ENCODE assay signal across 19 cellular contexts in the genomic region with DNA sequence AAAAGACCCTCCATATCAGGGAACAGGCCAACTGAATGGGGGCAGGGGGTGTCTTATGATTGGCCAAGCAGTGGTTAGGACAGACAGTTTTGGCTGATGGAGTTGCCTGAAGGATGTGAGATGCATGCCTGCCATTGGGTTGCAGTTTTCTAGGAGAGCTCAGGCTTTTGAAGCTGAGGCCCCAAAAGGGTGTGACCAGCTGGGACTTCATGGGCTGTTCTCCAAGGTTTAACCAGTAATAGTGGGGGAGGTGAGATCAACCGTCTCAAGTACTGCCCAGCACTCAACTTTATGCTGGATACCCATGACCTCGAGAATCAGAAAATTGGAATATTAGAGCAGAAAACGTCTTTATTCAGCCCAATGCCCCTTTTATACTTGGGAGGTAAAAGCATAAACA. TPM values are rescaled to one million over a fixed set of nuclear protein-coding genes. Genes with fewer than 3 reads are reported as not detected.
DNase-seq lines count a peak whose midpoint lies in the region; ATAC-seq and TF ChIP-seq lines count a peak whose summit lies in the region.
"Had no signal": no experiment of that assay in that cellular context is flagged by ENCODE, and none has a peak within 500 bp of the region (broad histone marks: within the 10 kb centered on the region; RNA-seq: fewer than 3 reads in every experiment).

No MANE protein-coding gene starts in this region.

- no peaks in the 10 kb centered on the region for H3K4me1 Mint-ChIP-seq in osteocyte (ENCODE audit: unreplicated experiment)
- peaks cover 2% of the 10 kb centered on the region for H3K4me1 Mint-ChIP-seq in T-helper 17 cell
- no peaks in the 10 kb centered on the region for H3K4me1 Mint-ChIP-seq in activated CD4-positive, alpha-beta T cell treated with anti-CD3 and anti-CD28 coated beads for 36 hours
- H3K4me1 Mint-ChIP-seq: activated naive CD8-positive, alpha-beta T cell treated with anti-CD3 and anti-CD28 coated beads for 36 hours had no signal

- intact Hi-C loops in left ventricle myocardium inferior (cut with micrococcal nuclease), result no loop called here
- intact Hi-C loops in Right ventricle myocardium inferior (cut with DNase I), result no loop called here
- intact Hi-C loops in left lung (cut with DNase I), result no loop called here
- intact Hi-C loops in activated CD4-positive, alpha-beta T cell treated with anti-CD3 and anti-CD28 coated beads for 36 hours (cut with DNase I, micrococcal nuclease), result no loop called here

- H3K9me3 ChIP-seq in left ventricle myocardium inferior (replicated peaks), result no peaks in the 10 kb centered on the region
- no peaks in the 10 kb centered on the region for H3K9me3 ChIP-seq in left lung
- no peaks in the 10 kb centered on the region for H3K9me3 ChIP-seq in T-helper 17 cell (ENCODE audit: control insufficient read depth, low read length, poor library complexity, severe bottlenecking)
- H3K9me3 ChIP-seq: sigmoid colon, SJSA1 had no signal

- DNase-seq in left ventricle myocardium inferior (no peak), Right ventricle myocardium inferior (ENCODE audit: missing footprints) (no peak), left lung (no peak), osteocyte (ENCODE audit: extremely low spot score, unreplicated experiment) (peak; percentile 36), GOT3 (lab: John Stamatoyannopoulos, UW) (no peak), T-helper 17 cell (no peak), dermis blood vessel endothelial cell (no peak)
- no peak for DNase-seq in activated CD4-positive, alpha-beta T cell treated with anti-CD3 and anti-CD28 coated beads for 36 hours
- DNase-seq: 8988T; activated CD4-positive, CD25-positive, alpha-beta regulatory T cell; activated CD8-positive, alpha-beta T cell treated with anti-CD3 and anti-CD28 coated beads, Interleukin-2, amount 10 ng/mL, durations not matched to agents 7 days and 5 days; activated naive CD8-positive, alpha-beta T cell treated with anti-CD3 and anti-CD28 coated beads for 36 hours; NCI-H69; occipital lobe; sigmoid colon; stimulated activated CD4-positive, alpha-beta T cell treated with anti-CD3 and anti-CD28 coated beads, Interleukin-2, amount 100 ng/mL, for 24 hours had no signal

- TF ChIP-seq CTCF in left ventricle myocardium inferior (IDR thresholded peaks at IDR 0.05; ENCODE audit: borderline replicate concordance), result no peak
- no peak for TF ChIP-seq CTCF in left lung (IDR thresholded peaks at IDR 0.05)
- TF ChIP-seq CTCF in osteocyte (IDR thresholded peaks at IDR 0.05), result no peak

- peaks cover 54% of the 10 kb centered on the region for H3K4me1 ChIP-seq in left ventricle myocardium inferior
- peaks cover 50 to 65% of the 10 kb centered on the region in 2 donors for H3K4me1 ChIP-seq in left lung

- no peaks in the 10 kb centered on the region for H3K9me3 Mint-ChIP-seq in osteocyte (ENCODE audit: unreplicated experiment)
- no peaks in the 10 kb centered on the region for H3K9me3 Mint-ChIP-seq in activated CD4-positive, alpha-beta T cell treated with anti-CD3 and anti-CD28 coated beads for 36 hours (ENCODE audit: low read depth)
- H3K9me3 Mint-ChIP-seq: activated naive CD8-positive, alpha-beta T cell treated with anti-CD3 and anti-CD28 coated beads for 36 hours had no signal

- CTCF ChIA-PET in activated CD4-positive, alpha-beta T cell treated with anti-CD3 and anti-CD28 coated beads for 36 hours (lab: Charles Lee), result interaction anchor here (1.1 to 6.8 kb wide), 12 partner anchors 9 to 244 kb away, joined by 3 to 115 read pairs (median 5); a partner anchor contains a TSS

- no peak overlapping the region for H3K27ac Mint-ChIP-seq in osteocyte (ENCODE audit: unreplicated experiment)
- no peak overlapping the region for H3K27ac Mint-ChIP-seq in T-helper 17 cell
- no peak overlapping the region for H3K27ac Mint-ChIP-seq in activated CD4-positive, alpha-beta T cell treated with anti-CD3 and anti-CD28 coated beads for 36 hours
- H3K27ac Mint-ChIP-seq: activated CD8-positive, alpha-beta T cell treated with anti-CD3 and anti-CD28 coated beads, Interleukin-2, amount 10 ng/mL, durations not matched to agents 7 days and 5 days; activated naive CD8-positive, alpha-beta T cell treated with anti-CD3 and anti-CD28 coated beads for 36 hours had no signal

- peaks cover 5% of the 10 kb centered on the region for H3K27me3 Mint-ChIP-seq in osteocyte (ENCODE audit: unreplicated experiment)
- H3K27me3 Mint-ChIP-seq in T-helper 17 cell, result peaks cover 12% of the 10 kb centered on the region
- no peaks in the 10 kb centered on the region for H3K27me3 Mint-ChIP-seq in activated CD4-positive, alpha-beta T cell treated with anti-CD3 and anti-CD28 coated beads for 36 hours

- H3K27ac ChIP-seq in left ventricle myocardium inferior (replicated peaks) (peak overlapping the region; percentile 57), left lung (peak overlapping the region; percentile 51 to 70)
- H3K27ac ChIP-seq: SJSA1 had no signal

- POLR2A ChIA-PET in activated CD4-positive, alpha-beta T cell treated with anti-CD3 and anti-CD28 coated beads for 36 hours (lab: Charles Lee), result no interaction called here

- H3K4me3 Mint-ChIP-seq in osteocyte (ENCODE audit: unreplicated experiment) (no peak overlapping the region), T-helper 17 cell (no peak overlapping the region)
- H3K4me3 Mint-ChIP-seq in activated CD4-positive, alpha-beta T cell treated with anti-CD3 and anti-CD28 coated beads for 36 hours, result no peak overlapping the region
- H3K4me3 Mint-ChIP-seq: activated CD8-positive, alpha-beta T cell treated with anti-CD3 and anti-CD28 coated beads, Interleukin-2, amount 10 ng/mL, durations not matched to agents 7 days and 5 days; activated naive CD8-positive, alpha-beta T cell treated with anti-CD3 and anti-CD28 coated beads for 36 hours had no signal

- H3K4me3 ChIP-seq in left ventricle myocardium inferior, result no peak overlapping the region
- H3K4me3 ChIP-seq in left lung, result no peak overlapping the region
- H3K4me3 ChIP-seq: sigmoid colon, SJSA1 had no signal

- H3K36me3 Mint-ChIP-seq in osteocyte (ENCODE audit: unreplicated experiment) (no peaks in the 10 kb centered on the region), T-helper 17 cell (ENCODE audit: low read depth) (peaks cover 4% of the 10 kb centered on the region)
- H3K36me3 Mint-ChIP-seq in activated CD4-positive, alpha-beta T cell treated with anti-CD3 and anti-CD28 coated beads for 36 hours (ENCODE audit: low read depth), result peaks cover 2% of the 10 kb centered on the region
- H3K36me3 Mint-ChIP-seq: activated naive CD8-positive, alpha-beta T cell treated with anti-CD3 and anti-CD28 coated beads for 36 hours had no signal

- H3K27me3 ChIP-seq in left ventricle myocardium inferior (ENCODE audit: low read depth) (no peaks in the 10 kb centered on the region), left lung (no peaks in the 10 kb centered on the region)
- H3K27me3 ChIP-seq: SJSA1 had no signal

- no peak for ATAC-seq in Right ventricle myocardium inferior
- ATAC-seq in left lung, result peak; percentile 47
- no peak for ATAC-seq in T-helper 17 cell
- no peak for ATAC-seq in activated CD4-positive, alpha-beta T cell treated with anti-CD3 and anti-CD28 coated beads for 36 hours

- H3K36me3 ChIP-seq in left ventricle myocardium inferior (peaks cover 10% of the 10 kb centered on the region), left lung (peaks cover 0 to 13% of the 10 kb centered on the region in 2 donors)
- H3K36me3 ChIP-seq: sigmoid colon had no signal

RNA-seq across cellular contexts. Expression of a gene that starts 13.5 kb away (rescaled TPM):
- 1.8 TPM for total RNA-seq in left ventricle myocardium inferior
- total RNA-seq in Right ventricle myocardium inferior, result 2.1 TPM
- 10 to 100 TPM; 33.2 to 43.4 TPM for total RNA-seq in left lung
- total RNA-seq in osteocyte, result 1.2 and 2.7 TPM in 2 replicates
- total RNA-seq in T-helper 17 cell, result 1 to 10 TPM; 1.1 to 1.4 TPM
- total RNA-seq in dermis blood vessel endothelial cell, result 28.1 and 32.9 TPM in 2 replicates
- total RNA-seq in activated CD4-positive, alpha-beta T cell treated with anti-CD3 and anti-CD28 coated beads for 36 hours, result under 1 TPM; 0.07 to 0.11 TPM

RNA-seq across cellular contexts. Expression of a gene that starts 27.3 kb away (rescaled TPM):
- total RNA-seq in left ventricle myocardium inferior (9.5 TPM), Right ventricle myocardium inferior (18.3 TPM), left lung (10 to 100 TPM; 23.5 to 68.7 TPM), osteocyte (not detected in 2 replicates), T-helper 17 cell (10 to 100 TPM in 1 of 2 donors, 1 to 10 TPM in 1; 5.4 to 12.0 TPM), dermis blood vessel endothelial cell (not detected in 2 replicates)
- not detected for total RNA-seq in activated CD4-positive, alpha-beta T cell treated with anti-CD3 and anti-CD28 coated beads for 36 hours
- total RNA-seq: activated CD8-positive, alpha-beta T cell treated with anti-CD3 and anti-CD28 coated beads, Interleukin-2, amount 10 ng/mL, durations not matched to agents 7 days and 5 days; fibroblast of lung; G401; SJSA1 had no signal

RNA-seq across cellular contexts. Expression of a gene that starts 42.8 kb away (rescaled TPM):
- total RNA-seq in left ventricle myocardium inferior (9.6 TPM), Right ventricle myocardium inferior (12.0 TPM), left lung (10 to 100 TPM; 50.3 to 55.9 TPM), osteocyte (43.0 and 48.5 TPM in 2 replicates), T-helper 17 cell (10 to 100 TPM; 60.5 to 63.6 TPM), dermis blood vessel endothelial cell (87.0 and 103 TPM in 2 replicates)
- total RNA-seq in activated CD4-positive, alpha-beta T cell treated with anti-CD3 and anti-CD28 coated beads for 36 hours, result 100 to 1,000 TPM in 1 of 2 experiments, 10 to 100 TPM in 1; 87.9 to 135 TPM
